In the genomic region with DNA sequence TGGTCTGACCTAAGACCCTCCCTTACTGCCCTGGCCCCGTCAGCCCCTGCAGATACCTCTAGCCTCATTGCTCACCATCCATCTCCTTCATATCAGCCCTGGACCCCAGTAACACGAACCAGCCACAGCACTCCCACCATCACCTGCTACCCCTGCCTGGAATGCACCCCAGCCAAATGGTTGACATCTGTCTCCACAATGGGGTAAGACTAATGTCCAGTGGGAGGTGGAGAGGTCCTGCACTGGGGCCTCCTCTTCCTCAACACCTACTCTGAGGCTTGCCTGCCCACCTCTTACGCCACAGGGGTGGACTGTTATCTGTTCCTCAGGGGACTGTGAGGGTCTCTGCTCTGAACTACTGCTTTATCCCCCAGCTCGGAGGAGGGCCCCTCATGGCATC, we compare ENCODE assay signal across 2 cellular contexts.
TF ChIP-seq lines count a peak whose summit lies in the region.

No MANE protein-coding gene starts in this region.

TF ChIP-seq in SK-N-SH, 30 proteins besides CTCF, POLR2A, EP300 and RAD21:
- TF ChIP-seq, protein P1, sequence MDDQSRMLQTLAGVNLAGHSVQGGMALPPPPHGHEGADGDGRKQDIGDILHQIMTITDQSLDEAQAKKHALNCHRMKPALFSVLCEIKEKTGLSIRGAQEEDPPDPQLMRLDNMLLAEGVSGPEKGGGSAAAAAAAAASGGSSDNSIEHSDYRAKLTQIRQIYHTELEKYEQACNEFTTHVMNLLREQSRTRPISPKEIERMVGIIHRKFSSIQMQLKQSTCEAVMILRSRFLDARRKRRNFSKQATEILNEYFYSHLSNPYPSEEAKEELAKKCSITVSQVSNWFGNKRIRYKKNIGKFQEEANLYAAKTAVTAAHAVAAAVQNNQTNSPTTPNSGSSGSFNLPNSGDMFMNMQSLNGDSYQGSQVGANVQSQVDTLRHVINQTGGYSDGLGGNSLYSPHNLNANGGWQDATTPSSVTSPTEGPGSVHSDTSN (IDR thresholded peaks at IDR 0.05): no peak
- TF ChIP-seq, protein P2, sequence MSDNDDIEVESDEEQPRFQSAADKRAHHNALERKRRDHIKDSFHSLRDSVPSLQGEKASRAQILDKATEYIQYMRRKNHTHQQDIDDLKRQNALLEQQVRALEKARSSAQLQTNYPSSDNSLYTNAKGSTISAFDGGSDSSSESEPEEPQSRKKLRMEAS (IDR thresholded peaks at IDR 0.05; ENCODE audit: low read depth): no peak
- no peak for TF ChIP-seq TEAD4 (IDR thresholded peaks at IDR 0.05; ENCODE audit: borderline replicate concordance, insufficient read depth)
- TF ChIP-seq, protein P3, sequence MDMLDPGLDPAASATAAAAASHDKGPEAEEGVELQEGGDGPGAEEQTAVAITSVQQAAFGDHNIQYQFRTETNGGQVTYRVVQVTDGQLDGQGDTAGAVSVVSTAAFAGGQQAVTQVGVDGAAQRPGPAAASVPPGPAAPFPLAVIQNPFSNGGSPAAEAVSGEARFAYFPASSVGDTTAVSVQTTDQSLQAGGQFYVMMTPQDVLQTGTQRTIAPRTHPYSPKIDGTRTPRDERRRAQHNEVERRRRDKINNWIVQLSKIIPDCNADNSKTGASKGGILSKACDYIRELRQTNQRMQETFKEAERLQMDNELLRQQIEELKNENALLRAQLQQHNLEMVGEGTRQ (IDR thresholded peaks at IDR 0.05; ENCODE audit: borderline replicate concordance, low read depth, low read length): no peak
- TF ChIP-seq YY1 (IDR thresholded peaks at IDR 0.05; ENCODE audit: low read depth): no peak
- TF ChIP-seq NRF1 (IDR thresholded peaks at IDR 0.05; ENCODE audit: low read depth, low read length): no peak
- TF ChIP-seq FOSL2 (IDR thresholded peaks at IDR 0.05; ENCODE audit: borderline replicate concordance, low read depth): no peak
- TF ChIP-seq CHD2 (IDR thresholded peaks at IDR 0.05; ENCODE audit: low read length, partially characterized antibody): no peak
- TF ChIP-seq, protein P4, sequence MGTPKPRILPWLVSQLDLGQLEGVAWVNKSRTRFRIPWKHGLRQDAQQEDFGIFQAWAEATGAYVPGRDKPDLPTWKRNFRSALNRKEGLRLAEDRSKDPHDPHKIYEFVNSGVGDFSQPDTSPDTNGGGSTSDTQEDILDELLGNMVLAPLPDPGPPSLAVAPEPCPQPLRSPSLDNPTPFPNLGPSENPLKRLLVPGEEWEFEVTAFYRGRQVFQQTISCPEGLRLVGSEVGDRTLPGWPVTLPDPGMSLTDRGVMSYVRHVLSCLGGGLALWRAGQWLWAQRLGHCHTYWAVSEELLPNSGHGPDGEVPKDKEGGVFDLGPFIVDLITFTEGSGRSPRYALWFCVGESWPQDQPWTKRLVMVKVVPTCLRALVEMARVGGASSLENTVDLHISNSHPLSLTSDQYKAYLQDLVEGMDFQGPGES (IDR thresholded peaks at IDR 0.05; ENCODE audit: low read depth, low read length): no peak
- TF ChIP-seq MXI1 (IDR thresholded peaks at IDR 0.05; ENCODE audit: low read depth, low read length): no peak
- no peak for TF ChIP-seq RCOR1 (IDR thresholded peaks at IDR 0.05; ENCODE audit: low read length)
- TF ChIP-seq MEF2A (IDR thresholded peaks at IDR 0.05; ENCODE audit: borderline replicate concordance, low read depth): no peak
- no peak for TF ChIP-seq POLR2AphosphoS5 (IDR thresholded peaks at IDR 0.05; ENCODE audit: low read depth, low read length)
- no peak for TF ChIP-seq FOXM1 (IDR thresholded peaks at IDR 0.05; ENCODE audit: low read depth)

TF ChIP-seq in SK-N-SH treated with all-trans-retinoic acid at 6 μM for 48 hours, 23 proteins besides CTCF, POLR2A, EP300 and RAD21:
- no peak for TF ChIP-seq ISL1 (CRISPR knock-in tag; IDR thresholded peaks at IDR 0.05)
- no peak for TF ChIP-seq PPARA (CRISPR knock-in tag; IDR thresholded peaks at IDR 0.05; ENCODE audit: borderline replicate concordance)
- TF ChIP-seq, protein P5, sequence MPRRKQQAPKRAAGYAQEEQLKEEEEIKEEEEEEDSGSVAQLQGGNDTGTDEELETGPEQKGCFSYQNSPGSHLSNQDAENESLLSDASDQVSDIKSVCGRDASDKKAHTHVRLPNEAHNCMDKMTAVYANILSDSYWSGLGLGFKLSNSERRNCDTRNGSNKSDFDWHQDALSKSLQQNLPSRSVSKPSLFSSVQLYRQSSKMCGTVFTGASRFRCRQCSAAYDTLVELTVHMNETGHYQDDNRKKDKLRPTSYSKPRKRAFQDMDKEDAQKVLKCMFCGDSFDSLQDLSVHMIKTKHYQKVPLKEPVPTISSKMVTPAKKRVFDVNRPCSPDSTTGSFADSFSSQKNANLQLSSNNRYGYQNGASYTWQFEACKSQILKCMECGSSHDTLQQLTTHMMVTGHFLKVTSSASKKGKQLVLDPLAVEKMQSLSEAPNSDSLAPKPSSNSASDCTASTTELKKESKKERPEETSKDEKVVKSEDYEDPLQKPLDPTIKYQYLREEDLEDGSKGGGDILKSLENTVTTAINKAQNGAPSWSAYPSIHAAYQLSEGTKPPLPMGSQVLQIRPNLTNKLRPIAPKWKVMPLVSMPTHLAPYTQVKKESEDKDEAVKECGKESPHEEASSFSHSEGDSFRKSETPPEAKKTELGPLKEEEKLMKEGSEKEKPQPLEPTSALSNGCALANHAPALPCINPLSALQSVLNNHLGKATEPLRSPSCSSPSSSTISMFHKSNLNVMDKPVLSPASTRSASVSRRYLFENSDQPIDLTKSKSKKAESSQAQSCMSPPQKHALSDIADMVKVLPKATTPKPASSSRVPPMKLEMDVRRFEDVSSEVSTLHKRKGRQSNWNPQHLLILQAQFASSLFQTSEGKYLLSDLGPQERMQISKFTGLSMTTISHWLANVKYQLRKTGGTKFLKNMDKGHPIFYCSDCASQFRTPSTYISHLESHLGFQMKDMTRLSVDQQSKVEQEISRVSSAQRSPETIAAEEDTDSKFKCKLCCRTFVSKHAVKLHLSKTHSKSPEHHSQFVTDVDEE (CRISPR knock-in tag; IDR thresholded peaks at IDR 0.05): no peak
